In the genomic region with DNA sequence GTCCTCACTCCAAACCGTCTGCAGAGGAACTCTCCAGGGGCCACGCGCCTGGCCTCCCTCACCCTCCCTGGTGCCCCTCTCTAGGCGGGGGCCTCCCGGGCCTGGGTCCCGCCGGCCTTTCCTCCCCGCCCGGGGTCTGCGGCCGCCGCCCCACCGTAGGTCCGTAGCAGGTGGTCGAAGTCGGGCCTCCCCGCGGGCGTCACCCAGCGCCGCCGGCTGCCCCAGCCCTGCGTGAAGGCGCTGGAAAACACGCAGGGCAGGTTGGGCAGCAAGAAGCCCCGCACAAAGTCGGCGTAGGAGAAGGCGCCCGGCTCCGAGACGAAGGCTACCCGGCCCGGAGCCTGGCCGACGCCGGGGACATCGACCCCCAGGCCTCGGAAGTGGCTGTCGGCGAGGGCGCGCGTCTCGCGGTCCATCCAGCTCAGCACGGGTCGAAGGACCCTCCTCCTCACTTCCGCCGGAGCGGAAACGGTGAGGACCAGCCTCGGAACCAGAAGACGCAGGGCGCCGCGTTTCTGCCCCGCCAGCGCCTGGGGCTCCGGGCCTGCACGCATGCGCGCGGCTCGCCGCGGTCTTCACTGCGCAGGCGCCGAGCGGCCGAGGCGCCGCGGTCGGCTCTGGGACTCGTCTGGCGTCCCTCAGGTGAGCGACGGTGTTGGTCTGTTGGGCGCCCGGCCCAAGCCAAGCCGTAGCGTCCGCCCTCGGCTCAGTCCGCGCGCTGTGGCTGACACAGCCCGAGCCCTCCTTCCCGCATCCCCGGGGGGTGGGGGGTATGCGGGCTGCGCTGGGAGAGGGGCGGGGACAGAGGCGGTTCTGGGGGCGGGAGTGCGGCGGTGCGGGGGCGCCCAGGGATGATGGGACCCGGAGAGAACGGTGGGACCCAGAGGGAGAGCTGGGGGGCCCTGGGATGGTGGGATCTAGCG, we compare ENCODE assay signal across 8 cellular contexts. TPM values are rescaled to one million over a fixed set of nuclear protein-coding genes. Genes with fewer than 3 reads are reported as not detected.
DNase-seq lines count a peak whose midpoint lies in the region; ATAC-seq and TF ChIP-seq lines count a peak whose summit lies in the region.

A gene with protein sequence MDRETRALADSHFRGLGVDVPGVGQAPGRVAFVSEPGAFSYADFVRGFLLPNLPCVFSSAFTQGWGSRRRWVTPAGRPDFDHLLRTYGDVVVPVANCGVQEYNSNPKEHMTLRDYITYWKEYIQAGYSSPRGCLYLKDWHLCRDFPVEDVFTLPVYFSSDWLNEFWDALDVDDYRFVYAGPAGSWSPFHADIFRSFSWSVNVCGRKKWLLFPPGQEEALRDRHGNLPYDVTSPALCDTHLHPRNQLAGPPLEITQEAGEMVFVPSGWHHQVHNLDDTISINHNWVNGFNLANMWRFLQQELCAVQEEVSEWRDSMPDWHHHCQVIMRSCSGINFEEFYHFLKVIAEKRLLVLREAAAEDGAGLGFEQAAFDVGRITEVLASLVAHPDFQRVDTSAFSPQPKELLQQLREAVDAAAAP (minus strand): TSS at position 445 of the 923 bp plus-strand sequence. CDS start 29 bp downstream, at position 416.
A gene with protein sequence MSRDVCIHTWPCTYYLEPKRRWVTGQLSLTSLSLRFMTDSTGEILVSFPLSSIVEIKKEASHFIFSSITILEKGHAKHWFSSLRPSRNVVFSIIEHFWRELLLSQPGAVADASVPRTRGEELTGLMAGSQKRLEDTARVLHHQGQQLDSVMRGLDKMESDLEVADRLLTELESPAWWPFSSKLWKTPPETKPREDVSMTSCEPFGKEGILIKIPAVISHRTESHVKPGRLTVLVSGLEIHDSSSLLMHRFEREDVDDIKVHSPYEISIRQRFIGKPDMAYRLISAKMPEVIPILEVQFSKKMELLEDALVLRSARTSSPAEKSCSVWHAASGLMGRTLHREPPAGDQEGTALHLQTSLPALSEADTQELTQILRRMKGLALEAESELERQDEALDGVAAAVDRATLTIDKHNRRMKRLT (plus strand): TSS at position 578 of the 923 bp plus-strand sequence. CDS start 12,302 bp downstream, outside the sequence.

- peak within 1 kb of the TSS; percentile 99 for H3K4me3 ChIP-seq in thoracic aorta

- H3K36me3 Mint-ChIP-seq in activated naive CD8-positive, alpha-beta T cell: peaks cover 4% of the 10 kb centered on the region
- H3K36me3 Mint-ChIP-seq in glutamatergic neuron (ENCODE audit: unreplicated experiment) (peaks cover 6% of the 10 kb centered on the region), osteocyte (ENCODE audit: unreplicated experiment) (peaks cover 10% of the 10 kb centered on the region)

- H3K27ac ChIP-seq in thoracic aorta: peak within 1 kb of the TSS; percentile 76 to 83

- DNase-seq in GM10266 (ENCODE audit: extremely low spot score): peak; percentile 96
- peak; percentile 93 for DNase-seq in NCI-H1092 (lab: John Stamatoyannopoulos, UW)
- peak; percentile 95 for DNase-seq in SKM-1 treated with dmso at 0.1 percent for 144 hours (lab: John Stamatoyannopoulos, UW; ENCODE audit: unreplicated experiment)
- peak; percentile 93 for DNase-seq in glutamatergic neuron
- peak; percentile 98 for DNase-seq in osteocyte (ENCODE audit: extremely low spot score, unreplicated experiment)
- DNase-seq in thoracic aorta (ENCODE audit: low spot score): peak; percentile 56

- H3K4me3 Mint-ChIP-seq in activated naive CD8-positive, alpha-beta T cell: peak within 1 kb of the TSS; percentile 94
- H3K4me3 Mint-ChIP-seq in glutamatergic neuron (ENCODE audit: unreplicated experiment) (peak within 1 kb of the TSS; percentile 93), osteocyte (ENCODE audit: unreplicated experiment) (peak within 1 kb of the TSS; percentile 84)

- no peaks in the 10 kb centered on the region for H3K27me3 ChIP-seq in thoracic aorta (replicated peaks; ENCODE audit: insufficient read depth)

- peaks cover 3% of the 10 kb centered on the region for H3K36me3 ChIP-seq in thoracic aorta

- no peaks in the 10 kb centered on the region for H3K27me3 Mint-ChIP-seq in activated naive CD8-positive, alpha-beta T cell
- H3K27me3 Mint-ChIP-seq in glutamatergic neuron (ENCODE audit: unreplicated experiment) (peaks cover 5% of the 10 kb centered on the region), osteocyte (ENCODE audit: unreplicated experiment) (no peaks in the 10 kb centered on the region)

- H3K9me3 Mint-ChIP-seq in activated naive CD8-positive, alpha-beta T cell (ENCODE audit: low read depth): no peaks in the 10 kb centered on the region
- peaks cover 5% of the 10 kb centered on the region for H3K9me3 Mint-ChIP-seq in glutamatergic neuron (ENCODE audit: unreplicated experiment)
- H3K9me3 Mint-ChIP-seq in osteocyte (ENCODE audit: unreplicated experiment): no peaks in the 10 kb centered on the region

- ATAC-seq in HG02610 (IDR thresholded peaks at IDR 0.05; ENCODE audit: unreplicated experiment) (peak; percentile 92), thoracic aorta (ENCODE audit: insufficient number of reproducible peaks, low FRiP score, low read depth) (peak; percentile 77)

- H3K9me3 ChIP-seq in thoracic aorta: no peaks in the 10 kb centered on the region

- peak within 1 kb of the TSS; percentile 89 for H3K27ac Mint-ChIP-seq in activated naive CD8-positive, alpha-beta T cell
- H3K27ac Mint-ChIP-seq in glutamatergic neuron (ENCODE audit: unreplicated experiment) (peak within 1 kb of the TSS; percentile 86), osteocyte (ENCODE audit: unreplicated experiment) (peak within 1 kb of the TSS; percentile 47)

- peaks cover 34% of the 10 kb centered on the region for H3K4me1 Mint-ChIP-seq in activated naive CD8-positive, alpha-beta T cell (ENCODE audit: low read depth)
- peaks cover 8% of the 10 kb centered on the region for H3K4me1 Mint-ChIP-seq in glutamatergic neuron (ENCODE audit: low read depth, unreplicated experiment)
- H3K4me1 Mint-ChIP-seq in osteocyte (ENCODE audit: unreplicated experiment): peaks cover 25% of the 10 kb centered on the region

- H3K4me1 ChIP-seq in thoracic aorta (ENCODE audit: control insufficient read depth in 1 of 2, low read depth in 2 of 2): peaks cover 15 to 36% of the 10 kb centered on the region in 2 donors

- TF ChIP-seq CTCF in GM10266 (IDR thresholded peaks at IDR 0.05; ENCODE audit: control insufficient read depth, insufficient read depth, low read depth, missing control alignments) (no peak), glutamatergic neuron (IDR thresholded peaks at IDR 0.05; ENCODE audit: partially characterized antibody, unreplicated experiment) (no peak), osteocyte (IDR thresholded peaks at IDR 0.05) (no peak), thoracic aorta (IDR thresholded peaks at IDR 0.05) (no peak)

RNA-seq across cellular contexts. Expression of the first gene that starts in this region (rescaled TPM):
- total RNA-seq in glutamatergic neuron (ENCODE audit: unreplicated experiment) (26.6 TPM), osteocyte (18.2 and 20.7 TPM in 2 replicates), thoracic aorta (10 to 100 TPM; 19.4 to 24.2 TPM)

RNA-seq across cellular contexts. Expression of the second gene that starts in this region (rescaled TPM):
- total RNA-seq in glutamatergic neuron (ENCODE audit: unreplicated experiment) (34.0 TPM), osteocyte (28.6 and 29.6 TPM in 2 replicates), thoracic aorta (10 to 100 TPM; 26.3 to 42.4 TPM)

Comparison
In these comparisons a context has a peak if more than half of its experiments do, and no peak if none do; other contexts are left out.
1. Peak in every context shown above with its lines: DNase-seq, ATAC-seq, H3K4me3 ChIP-seq and H3K27ac ChIP-seq.